Comparison of ENCODE assay signal across 15 cellular contexts in the genomic region with DNA sequence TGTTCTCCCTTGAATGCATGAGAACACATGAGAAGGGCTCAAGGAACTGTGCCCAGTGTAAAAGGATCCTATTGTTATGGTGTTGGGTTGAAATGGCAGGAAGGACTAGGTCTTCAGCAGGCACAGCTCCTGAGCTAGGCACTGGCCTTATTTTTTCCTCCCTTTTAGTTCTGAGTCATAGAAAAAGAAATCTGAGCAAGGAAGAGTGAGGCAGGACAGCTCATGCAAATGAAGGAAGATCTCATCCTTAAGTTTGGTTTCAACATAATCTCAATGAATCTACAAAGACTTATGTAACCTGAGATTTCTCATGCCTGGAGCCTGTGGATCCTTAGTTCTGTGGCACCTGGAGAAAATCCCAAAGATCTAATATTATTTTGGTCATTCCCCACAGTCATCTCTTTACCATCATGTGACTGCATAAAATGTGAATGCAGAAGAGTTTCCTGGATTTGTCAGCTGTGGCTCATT.
DNase-seq lines count a peak whose midpoint lies in the region; ATAC-seq and TF ChIP-seq lines count a peak whose summit lies in the region.
"Had no signal": no experiment of that assay in that cellular context is flagged by ENCODE, and none has a peak within 500 bp of the region (broad histone marks: within the 10 kb centered on the region; RNA-seq: fewer than 3 reads in every experiment).

No MANE protein-coding gene starts in this region.

- H3K79me2 ChIP-seq in H9 (ENCODE audit: insufficient read depth, low read length): no peaks in the 10 kb centered on the region

- peak; percentile 16 for DNase-seq in NCI-H1105 treated with DMSO at 0.1 percent for 48 hours (lab: John Stamatoyannopoulos, UW)
- DNase-seq in NCI-H1105 (lab: John Stamatoyannopoulos, UW): no peak
- DNase-seq in SK-N-MC (ENCODE audit: low read depth, low spot score): no peak
- DNase-seq in fibroblast of the conjunctiva (ENCODE audit: low read depth): peak; percentile 14
- DNase-seq in NCI-H774 (lab: John Stamatoyannopoulos, UW): no peak
- DNase-seq in H9: no peak
- DNase-seq: activated T-cell treated with anti-CD3 and anti-CD28 coated beads, Interleukin-2, amount 50 U/mL, for 4 hours; Kasumi-1; NCI-H345; Right ventricle myocardium superior; stimulated activated naive CD4-positive, alpha-beta T cell treated with Interleukin-2 at 50 U/mL for 16 hours; WERI-Rb-1 had no signal

- H3K14ac ChIP-seq in H9 (ENCODE audit: insufficient read depth, low read length): no peak overlapping the region

- no peak overlapping the region for H3K18ac ChIP-seq in H9 (ENCODE audit: insufficient read length, low read depth, low read length)

- H3K4ac ChIP-seq in H9 (ENCODE audit: low read depth, low read length): no peak overlapping the region

- H3K9ac ChIP-seq in SK-N-MC (ENCODE audit: insufficient read length): no peak overlapping the region
- no peak overlapping the region for H3K9ac ChIP-seq in H9 (ENCODE audit: extremely low read depth, insufficient read length, low read length)

- H3K4me3 Mint-ChIP-seq in stimulated activated memory B cell treated with anti-CD40 and anti-IgM and Interleukin-4, amounts not matched to agents 10 μg/mL and 1 μg/mL and 100 μg/mL, for 72 hours: no peak overlapping the region
- H3K4me3 Mint-ChIP-seq in H9: no peak overlapping the region
- H3K4me3 Mint-ChIP-seq: activated T-cell treated with anti-CD3 and anti-CD28 coated beads, Interleukin-2, amount 50 U/mL, for 4 hours; nephron had no signal

- H3K23ac ChIP-seq in H9 (ENCODE audit: insufficient read length, low read depth, low read length): no peak overlapping the region

- H3K27ac ChIP-seq in SK-N-MC: peak overlapping the region; percentile 0; the same call in 1 of the 2 replicates
- no peak overlapping the region for H3K27ac ChIP-seq in H9 (ENCODE audit: insufficient read length, low read depth, low read length)
- H3K27ac ChIP-seq: WERI-Rb-1 had no signal

- H3T11ph ChIP-seq in H9 (ENCODE audit: low read length): no peak overlapping the region

- H3K4me1 ChIP-seq in H9 (ENCODE audit: insufficient read depth, low read length): no peaks in the 10 kb centered on the region; the same call in 1 of the 2 replicates

- no peak overlapping the region for H2BK120ac ChIP-seq in H9 (ENCODE audit: low read depth, low read length, poor library complexity, severe bottlenecking)

- no peak overlapping the region for H4K91ac ChIP-seq in H9 (ENCODE audit: insufficient read length, low read depth, low read length)

- no peak overlapping the region for H4K8ac ChIP-seq in H9 (replicated peaks; ENCODE audit: insufficient read length, low read depth, low read length)

- H3K56ac ChIP-seq in H9 (ENCODE audit: insufficient read length, low read depth, low read length): no peak overlapping the region

- H2BK12ac ChIP-seq in H9 (ENCODE audit: insufficient read length, low read depth, low read length): no peak overlapping the region

- H3K9me3 Mint-ChIP-seq in stimulated activated memory B cell treated with anti-CD40 and anti-IgM and Interleukin-4, amounts not matched to agents 10 μg/mL and 1 μg/mL and 100 μg/mL, for 72 hours: no peaks in the 10 kb centered on the region
- H3K9me3 Mint-ChIP-seq in H9: peaks cover 0 to 3% of the 10 kb centered on the region in 2 experiments; a peak in 2 of 5 replicates

- ATAC-seq in stimulated activated memory B cell treated with anti-CD40 and anti-IgM and Interleukin-4, amounts not matched to agents 10 μg/mL and 1 μg/mL and 100 μg/mL, for 72 hours: no peak
- ATAC-seq in GM18520 (IDR thresholded peaks at IDR 0.05; ENCODE audit: unreplicated experiment): no peak
- ATAC-seq: activated T-cell treated with anti-CD3 and anti-CD28 coated beads, Interleukin-2, amount 50 U/mL, for 4 hours had no signal

- peak overlapping the region; percentile 12 for H3K27ac Mint-ChIP-seq in stimulated activated memory B cell treated with anti-CD40 and anti-IgM and Interleukin-4, amounts not matched to agents 10 μg/mL and 1 μg/mL and 100 μg/mL, for 72 hours
- H3K27ac Mint-ChIP-seq in H9: 0 out of 7 replicates have a peak overlapping the region, but pooled peaks of 1 of the 3 experiments have one; percentile 32
- H3K27ac Mint-ChIP-seq: nephron had no signal

- H2AFZ ChIP-seq in H9 (ENCODE audit: low read length): no peak overlapping the region

- TF ChIP-seq CTCF in H9 (conservative IDR thresholded peaks at IDR 0.05): no peak

- H4K5ac ChIP-seq in H9 (ENCODE audit: insufficient read length, low read depth, low read length): no peak overlapping the region

- H2BK15ac ChIP-seq in H9 (ENCODE audit: low read depth, low read length): no peak overlapping the region

- H3K4me3 ChIP-seq in SK-N-MC: no peak overlapping the region

- H3K9me3 ChIP-seq in SK-N-MC (ENCODE audit: low read depth, low read length) (peaks cover 3% of the 10 kb centered on the region; the same call in 1 of the 2 replicates), H9 (ENCODE audit: control insufficient read depth, low read depth, low read length) (no peaks in the 10 kb centered on the region)

- H3K23me2 ChIP-seq in H9 (ENCODE audit: insufficient read length, low read depth, low read length, poor library complexity, severe bottlenecking): no peaks in the 10 kb centered on the region

- H3K27me3 ChIP-seq in H9 (ENCODE audit: insufficient read depth, low read length): no peaks in the 10 kb centered on the region

- H4K20me1 ChIP-seq in H9 (ENCODE audit: control insufficient read depth, insufficient read depth, insufficient read length): no peaks in the 10 kb centered on the region

- no peak overlapping the region for H3K4me2 ChIP-seq in H9 (ENCODE audit: insufficient read depth, insufficient read length, low read length)

- H3K79me1 ChIP-seq in H9 (ENCODE audit: insufficient read depth, low read depth, low read length, poor library complexity, severe bottlenecking): no peaks in the 10 kb centered on the region

- H3K4me1 Mint-ChIP-seq in stimulated activated memory B cell treated with anti-CD40 and anti-IgM and Interleukin-4, amounts not matched to agents 10 μg/mL and 1 μg/mL and 100 μg/mL, for 72 hours: peaks cover 6% of the 10 kb centered on the region
- peaks cover 7 to 11% of the 10 kb centered on the region in 2 experiments for H3K4me1 Mint-ChIP-seq in H9
- H3K4me1 Mint-ChIP-seq: nephron had no signal

- H3K36me3 ChIP-seq in SK-N-MC (ENCODE audit: insufficient read depth, low read length): 0 out of 2 replicates have a peak, but pooled peaks cover 2% of the 10 kb centered on the region
- H3K36me3 ChIP-seq: WERI-Rb-1 had no signal

- no peak overlapping the region for H2AK5ac ChIP-seq in H9 (ENCODE audit: insufficient read length, low read length)

- no peak overlapping the region for H2BK5ac ChIP-seq in H9 (ENCODE audit: insufficient read length, low read length)

- no peaks in the 10 kb centered on the region for H3K27me3 Mint-ChIP-seq in stimulated activated memory B cell treated with anti-CD40 and anti-IgM and Interleukin-4, amounts not matched to agents 10 μg/mL and 1 μg/mL and 100 μg/mL, for 72 hours
- no peaks in the 10 kb centered on the region for H3K27me3 Mint-ChIP-seq in H9 (ENCODE audit: low read depth)

- no peaks in the 10 kb centered on the region for H3K36me3 Mint-ChIP-seq in stimulated activated memory B cell treated with anti-CD40 and anti-IgM and Interleukin-4, amounts not matched to agents 10 μg/mL and 1 μg/mL and 100 μg/mL, for 72 hours
- H3K36me3 Mint-ChIP-seq in H9 (ENCODE audit: insufficient read depth in 1 of 3, low read depth in 3 of 3): no peaks in the 10 kb centered on the region

- H2BK20ac ChIP-seq in H9 (ENCODE audit: low read depth, low read length, poor library complexity, severe bottlenecking): no peak overlapping the region

Comparison
In these comparisons a context has a peak if more than half of its experiments do, and no peak if none do; other contexts are left out.
1. DNase-seq: peak in NCI-H1105 treated with DMSO at 0.1 percent for 48 hours (single experiment) and fibroblast of the conjunctiva (single experiment); none in NCI-H1105 (single experiment), SK-N-MC (single experiment), NCI-H774 (single experiment) and H9 (single experiment).